Comparison of ENCODE assay signal across 9 cellular contexts in genomic region chr6:33672808-33673207, GRCh38. TPM values are rescaled to one million over a fixed set of nuclear protein-coding genes. Genes with fewer than 3 reads are reported as not detected.
A peak's percentile ranks its signal among the peaks of the same experiment; 100 is the strongest.
DNase-seq lines count a peak whose midpoint lies in the region; ATAC-seq, FAIRE-seq and TF ChIP-seq lines count a peak whose summit lies in the region.
"Had no signal": no experiment of that assay in that cellular context is flagged by ENCODE, and none has a peak within 500 bp of the region (broad histone marks: within the 10 kb centered on the region; RNA-seq: fewer than 3 reads in every experiment).

No MANE protein-coding gene starts in this region.

- peak; percentile 49 to 60 for TF ChIP-seq RAD21 in A549 (conservative IDR thresholded peaks at IDR 0.05 in 1 of 2, IDR thresholded peaks at IDR 0.05 in 1 of 2)

- no peaks in the 10 kb centered on the region for H3K9me3 Mint-ChIP-seq in activated CD4-positive, alpha-beta T cell treated with anti-CD3 and anti-CD28 coated beads, Interleukin-2, amount 10 ng/mL, durations not matched to agents 7 days and 5 days

- TF ChIP-seq CTCF in A549 (IDR thresholded peaks at IDR 0.05), result peak; percentile 38; the same call in 2 of the 3 replicates
- TF ChIP-seq CTCF in astrocyte of the cerebellum (IDR thresholded peaks at IDR 0.05; ENCODE audit: low read depth, low read length, missing control alignments), result peak; percentile 60

- H3K4me3 ChIP-seq in A549 (no peak overlapping the region), astrocyte of the cerebellum (ENCODE audit: low read depth, low read length) (no peak overlapping the region)

- H3K9me3 ChIP-seq in A549, result no peaks in the 10 kb centered on the region

- DNase-seq in A549 (ENCODE audit: low read depth in 1 of 2, low spot score in 1 of 2) (peak; percentile 78 to 85), HK-2 (ENCODE audit: unreplicated experiment) (peak; percentile 83), astrocyte of the cerebellum (ENCODE audit: low read depth) (peak; percentile 80), kidney tubule cell (ENCODE audit: low spot score) (peak; percentile 97), NCI-H2107 treated with DMSO at 0.1 percent for 48 hours (lab: John Stamatoyannopoulos, UW; ENCODE audit: unreplicated experiment) (no peak)
- no peak for DNase-seq in activated CD4-positive, alpha-beta T cell treated with anti-CD3 and anti-CD28 coated beads, Interleukin-2, amount 10 ng/mL, durations not matched to agents 7 days and 5 days
- DNase-seq in stimulated activated naive CD8-positive, alpha-beta T cell treated with anti-CD3 and anti-CD28 coated beads, Interleukin-15, Interleukin-2, amounts not matched to agents 100 U/mL and 50 U/mL, for 24 hours, result no peak

- H3K4me3 Mint-ChIP-seq in activated CD4-positive, alpha-beta T cell treated with anti-CD3 and anti-CD28 coated beads, Interleukin-2, amount 10 ng/mL, durations not matched to agents 7 days and 5 days, result no peak overlapping the region

- POLR2A ChIA-PET in A549 (lab: Yijun Ruan, JAX), result interaction anchor here (0.5 to 1.9 kb wide), 2 partner anchors 41 to 83 kb away, joined by 3 to 5 read pairs; no protein-coding TSS in a partner anchor
- POLR2A ChIA-PET in activated CD4-positive, alpha-beta T cell treated with anti-CD3 and anti-CD28 coated beads, Interleukin-2, amount 10 ng/mL, durations not matched to agents 7 days and 5 days (lab: Charles Lee), result no interaction called here

- H3K27me3 Mint-ChIP-seq in activated CD4-positive, alpha-beta T cell treated with anti-CD3 and anti-CD28 coated beads, Interleukin-2, amount 10 ng/mL, durations not matched to agents 7 days and 5 days, result no peaks in the 10 kb centered on the region

- TF ChIP-seq POLR2A in A549 (IDR thresholded peaks at IDR 0.05; ENCODE audit: low read length), result no peak

- H3K4me2 ChIP-seq in A549, result peak overlapping the region; percentile 41

- H3K27ac ChIP-seq in A549, result peak overlapping the region; percentile 73 to 92

- CTCF ChIA-PET in A549 (lab: Yijun Ruan, JAX), result interaction anchor here (0.5 to 7.6 kb wide), 19 partner anchors 8 to 93 kb away, joined by 3 to 87 read pairs (median 4); partner anchors contain the start of genes BAK1, ITPR3 and UQCC2
- CTCF ChIA-PET in activated CD4-positive, alpha-beta T cell treated with anti-CD3 and anti-CD28 coated beads, Interleukin-2, amount 10 ng/mL, durations not matched to agents 7 days and 5 days (lab: Charles Lee), result interaction anchor here (0.8 to 1.5 kb wide), 2 partner anchors 18 to 80 kb away, joined by 3 to 4 read pairs; no protein-coding TSS in a partner anchor

- no peak for FAIRE-seq in A549 (lab: Jason Lieb, UNC)
- FAIRE-seq: D721Med had no signal

- peaks cover 49% of the 10 kb centered on the region for H3K36me3 Mint-ChIP-seq in activated CD4-positive, alpha-beta T cell treated with anti-CD3 and anti-CD28 coated beads, Interleukin-2, amount 10 ng/mL, durations not matched to agents 7 days and 5 days (ENCODE audit: low read depth)

- no peak for TF ChIP-seq EP300 in A549 (IDR thresholded peaks at IDR 0.05)

- H3K4me1 Mint-ChIP-seq in activated CD4-positive, alpha-beta T cell treated with anti-CD3 and anti-CD28 coated beads, Interleukin-2, amount 10 ng/mL, durations not matched to agents 7 days and 5 days, result peaks cover 19% of the 10 kb centered on the region

- no CpG with 5 or more reads among the region's 5 CpGs for WGBS in A549 (ENCODE audit: missing lambda C conversion rate)

- ATAC-seq in A549 (peak; percentile 85 to 90), GM18867 (IDR thresholded peaks at IDR 0.05; ENCODE audit: unreplicated experiment) (no peak)
- no peak for ATAC-seq in stimulated activated naive CD8-positive, alpha-beta T cell treated with anti-CD3 and anti-CD28 coated beads, Interleukin-15, Interleukin-2, amounts not matched to agents 100 U/mL and 50 U/mL, for 24 hours

- in situ Hi-C loops in astrocyte of the cerebellum (cut with HindIII; ENCODE audit: low sequenced_read_pairs), result no loop called here

- H3K27ac Mint-ChIP-seq in activated CD4-positive, alpha-beta T cell treated with anti-CD3 and anti-CD28 coated beads, Interleukin-2, amount 10 ng/mL, durations not matched to agents 7 days and 5 days, result no peak overlapping the region

- peaks cover 78% of the 10 kb centered on the region for H3K4me1 ChIP-seq in A549

TF ChIP-seq in A549, 52 proteins besides CTCF, POLR2A, EP300 and RAD21:
- TF ChIP-seq JUNB (IDR thresholded peaks at IDR 0.05), result peak; percentile 48
- no peak for TF ChIP-seq SREBF2 (IDR thresholded peaks at IDR 0.05)
- TF ChIP-seq FOSL2 (IDR thresholded peaks at IDR 0.05), result peak; percentile 57; the same call in 1 of the 2 replicates
- peak; percentile 94 for TF ChIP-seq FOSL2 (CRISPR knock-in tag; IDR thresholded peaks at IDR 0.05)
- TF ChIP-seq BHLHE40 (IDR thresholded peaks at IDR 0.05; ENCODE audit: low read depth, low read length), result no peak
- peak; percentile 69 for TF ChIP-seq SMC3 (IDR thresholded peaks at IDR 0.05)
- no peak for TF ChIP-seq ESRRA (IDR thresholded peaks at IDR 0.05; ENCODE audit: borderline replicate concordance, low read length)
- TF ChIP-seq EHMT2 (IDR thresholded peaks at IDR 0.05; ENCODE audit: low read depth), result no peak
- no peak for TF ChIP-seq MAZ (IDR thresholded peaks at IDR 0.05; ENCODE audit: borderline replicate concordance, low read depth, low read length)

RNA-seq across cellular contexts. Expression of gene UQCC2, which starts 38.7 kb away (rescaled TPM):
- polyA plus RNA-seq in A549 (2011; rRNA removed) (65.5 and 90.8 TPM in 2 replicates), A549 (2017; fragmentation: RNase III; extraction: RNeasy Plus Mini Kit Qiagen cat#74134 plus additional on column Dnase treatment) (78.2 to 82.0 TPM (median 81.4 TPM) in 3 replicates)
- 46.0 and 46.7 TPM in 2 replicates for polyA plus RNA-seq in A549 (2012; cell fraction: cytosol; rRNA removed)
- polyA plus RNA-seq in A549 (2012; cell fraction: nucleus; rRNA removed), result 22.9 and 25.5 TPM in 2 replicates
- polyA minus RNA-seq in A549 (2011; rRNA and poly(A)+ RNA removed), result 12.9 and 17.1 TPM in 2 replicates
- 10 to 100 TPM; 77.6 to 80.0 TPM for total RNA-seq in activated CD4-positive, alpha-beta T cell treated with anti-CD3 and anti-CD28 coated beads, Interleukin-2, amount 10 ng/mL, durations not matched to agents 7 days and 5 days

RNA-seq across cellular contexts. Expression of gene ITPR3, which starts 51.7 kb away (rescaled TPM):
- polyA plus RNA-seq in A549 (2011; rRNA removed), result 17.6 and 19.1 TPM in 2 replicates
- 25.0 and 29.1 TPM in 2 replicates for polyA plus RNA-seq in A549 (2012; cell fraction: cytosol; rRNA removed)
- polyA plus RNA-seq in A549 (2012; cell fraction: nucleus; rRNA removed), result 77.0 and 104 TPM in 2 replicates
- 19.0 to 20.8 TPM (median 20.7 TPM) in 3 replicates for polyA plus RNA-seq in A549 (2017; fragmentation: RNase III; extraction: RNeasy Plus Mini Kit Qiagen cat#74134 plus additional on column Dnase treatment)
- polyA minus RNA-seq in A549 (2011; rRNA and poly(A)+ RNA removed), result 29.3 and 39.6 TPM in 2 replicates
- 10 to 100 TPM; 64.2 to 65.8 TPM for total RNA-seq in activated CD4-positive, alpha-beta T cell treated with anti-CD3 and anti-CD28 coated beads, Interleukin-2, amount 10 ng/mL, durations not matched to agents 7 days and 5 days

Comparison
In these comparisons a context has a peak if more than half of its experiments do, and no peak if none do; other contexts are left out.
1. ATAC-seq: peak in A549 (2 of 2); none in stimulated activated naive CD8-positive, alpha-beta T cell treated with anti-CD3 and anti-CD28 coated beads, Interleukin-15, Interleukin-2, amounts not matched to agents 100 U/mL and 50 U/mL, for 24 hours (single experiment) and GM18867 (single experiment).
2. DNase-seq: peak in A549 (2 of 2), HK-2 (single experiment), astrocyte of the cerebellum (single experiment) and kidney tubule cell (single experiment); none in NCI-H2107 treated with DMSO at 0.1 percent for 48 hours (single experiment), activated CD4-positive, alpha-beta T cell treated with anti-CD3 and anti-CD28 coated beads, Interleukin-2, amount 10 ng/mL, durations not matched to agents 7 days and 5 days (single experiment) and stimulated activated naive CD8-positive, alpha-beta T cell treated with anti-CD3 and anti-CD28 coated beads, Interleukin-15, Interleukin-2, amounts not matched to agents 100 U/mL and 50 U/mL, for 24 hours (single experiment).